ENCODE assay signal across 8 cellular contexts in the genomic region with DNA sequence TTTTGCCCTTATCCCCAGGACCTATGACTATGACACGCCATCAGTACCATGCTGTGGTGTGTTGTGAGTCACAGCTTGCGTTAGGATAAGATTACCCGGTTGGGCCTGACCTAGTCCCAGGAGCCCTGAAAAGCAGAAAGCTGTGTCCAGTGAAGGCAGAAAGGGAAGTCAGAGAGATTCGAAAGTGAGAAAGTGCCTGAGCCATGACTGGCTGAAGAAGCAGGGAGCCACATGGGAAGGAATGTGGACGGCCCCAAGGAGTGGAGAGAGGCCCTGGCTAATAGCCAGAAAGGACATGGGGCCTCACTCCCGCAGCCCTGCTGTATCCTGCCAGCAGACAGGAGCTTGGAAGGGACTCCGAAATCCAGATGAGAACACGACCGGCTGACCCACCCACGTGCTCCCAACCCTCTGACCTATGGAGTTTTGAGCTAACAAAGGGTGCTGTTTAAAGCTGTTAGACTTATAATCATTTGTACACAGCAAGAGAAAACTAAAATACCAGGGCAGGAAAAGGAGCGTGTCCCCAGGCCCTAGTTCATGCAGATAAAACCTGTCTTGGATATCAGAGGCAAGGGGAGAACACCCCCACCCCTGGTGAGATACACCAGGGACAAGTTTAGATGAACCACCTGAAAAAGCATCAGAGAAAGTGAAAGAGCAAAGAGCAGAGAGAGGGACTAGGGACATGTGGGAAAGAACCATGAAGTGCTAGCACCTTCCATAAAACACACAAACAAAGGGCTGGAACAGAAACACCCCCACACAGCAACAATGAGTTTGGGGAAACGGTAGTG.
DNase-seq lines count a peak whose midpoint lies in the region; ATAC-seq and TF ChIP-seq lines count a peak whose summit lies in the region.

No MANE protein-coding gene starts in this region.

- no peaks in the 10 kb centered on the region for H3K36me3 ChIP-seq in muscle layer of duodenum (ENCODE audit: control insufficient read depth in 1 of 2, insufficient read depth in 2 of 2, low read length in 2 of 2)

- DNase-seq in GM13976 (ENCODE audit: low spot score) (peak; percentile 56), NCI-H69 (lab: John Stamatoyannopoulos, UW) (peak; percentile 63), epidermal melanocyte (ENCODE audit: insufficient read length, low spot score) (peak; percentile 86)
- DNase-seq in activated CD4-positive, alpha-beta T cell treated with anti-CD3 and anti-CD28 coated beads, Interleukin-2, amount 50 U/mL, for 4 hours, result no peak
- DNase-seq in activated CD4-positive, alpha-beta T cell treated with anti-CD3 and anti-CD28 coated beads for 1 hour, result no peak

- H3K4me3 ChIP-seq in muscle layer of duodenum (ENCODE audit: low read depth in 1 of 2, low read length in 2 of 2), result no peak overlapping the region

- H3K4me1 ChIP-seq in muscle layer of duodenum (ENCODE audit: control insufficient read depth in 1 of 2, insufficient read depth in 2 of 2, low read length in 2 of 2), result peaks cover 9 to 13% of the 10 kb centered on the region in 2 donors

- no peak for TF ChIP-seq CTCF in GM13976 (IDR thresholded peaks at IDR 0.05; ENCODE audit: borderline replicate concordance, control extremely low read depth, extremely low read depth, insufficient read depth, missing control alignments)

- peak overlapping the region; percentile 60 for H3K27ac ChIP-seq in muscle layer of duodenum (ENCODE audit: low read length)

- in situ Hi-C loops in GM13976 (cut with MboI; ENCODE audit: low sequenced_read_pairs, unreplicated experiment), result loop anchor here (25.0 kb wide), 1 partner anchor 415 kb away; no protein-coding TSS in a partner anchor

- ATAC-seq in HG03442 (IDR thresholded peaks at IDR 0.05; ENCODE audit: unreplicated experiment) (no peak), HG02970 (IDR thresholded peaks at IDR 0.05; ENCODE audit: low FRiP score, unreplicated experiment) (no peak)

- no peaks in the 10 kb centered on the region for H3K9me3 ChIP-seq in muscle layer of duodenum (ENCODE audit: control insufficient read depth in 1 of 2, low read length in 2 of 2)

- no peaks in the 10 kb centered on the region for H3K27me3 ChIP-seq in muscle layer of duodenum (ENCODE audit: low read depth, low read length)

Comparison
In these comparisons a context has a peak if more than half of its experiments do, and no peak if none do; other contexts are left out.
1. DNase-seq: peak in GM13976 (single experiment), NCI-H69 (single experiment) and epidermal melanocyte (single experiment); none in activated CD4-positive, alpha-beta T cell treated with anti-CD3 and anti-CD28 coated beads, Interleukin-2, amount 50 U/mL, for 4 hours (0 of 2) and activated CD4-positive, alpha-beta T cell treated with anti-CD3 and anti-CD28 coated beads for 1 hour (single experiment).